In the genomic region with DNA sequence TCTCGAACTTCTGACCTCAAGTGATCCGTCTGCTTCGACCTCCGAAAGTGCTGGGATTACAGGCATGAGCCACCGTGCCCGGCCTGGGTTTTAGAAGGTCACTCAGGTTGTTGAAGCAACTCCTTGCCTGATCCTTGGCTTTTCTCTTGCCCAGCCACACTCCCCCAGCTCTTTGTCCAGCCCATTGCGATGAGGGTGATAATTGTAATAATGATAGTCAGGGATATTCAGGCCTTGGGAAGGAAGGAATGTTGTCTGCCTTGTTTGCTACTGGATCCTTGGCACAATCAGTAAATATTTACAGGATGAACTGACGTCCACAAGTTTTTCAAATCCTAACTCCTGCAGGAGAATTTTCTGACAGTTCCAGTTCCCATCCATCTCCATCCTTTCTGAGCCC, we compare ENCODE assay signal across 14 cellular contexts. TPM values are rescaled to one million over a fixed set of nuclear protein-coding genes. Genes with fewer than 3 reads are reported as not detected.
DNase-seq lines count a peak whose midpoint lies in the region; ATAC-seq and TF ChIP-seq lines count a peak whose summit lies in the region.
"Had no signal": no experiment of that assay in that cellular context is flagged by ENCODE, and none has a peak within 500 bp of the region (broad histone marks: within the 10 kb centered on the region; RNA-seq: fewer than 3 reads in every experiment).

No MANE protein-coding gene starts in this region.

- no peak overlapping the region for H3K4me3 ChIP-seq in Caco-2 (ENCODE audit: low read depth, low read length)
- no peak overlapping the region for H3K4me3 ChIP-seq in HEK293 (ENCODE audit: low read depth, low read length)
- H3K4me3 ChIP-seq in aorta (ENCODE audit: low read length in 2 of 2): no peak overlapping the region
- H3K4me3 ChIP-seq: adrenal gland, sigmoid colon had no signal

- peaks cover 57% of the 10 kb centered on the region for H3K36me3 Mint-ChIP-seq in Caco-2 (ENCODE audit: insufficient read depth, unreplicated experiment)
- H3K36me3 Mint-ChIP-seq in activated T-helper 17 cell treated with anti-CD3 and anti-CD28 coated beads, Interleukin-2, amount 50 U/mL, for 72 hours (ENCODE audit: low read depth): peaks cover 25% of the 10 kb centered on the region
- H3K36me3 Mint-ChIP-seq in natural killer cell treated with Interleukin-12 subunit alpha and Interleukin-12 subunit beta and Interleukin-15 and Interleukin-18, amount 100 ng/mL, for 72 hours: no peaks in the 10 kb centered on the region

- 89 to 90% methylated on average over 8 of the region's 8 CpGs for WGBS in aorta, 2 donors

- CTCF ChIA-PET in Caco-2 (lab: Charles Lee): no interaction called here
- CTCF ChIA-PET in HEK293 (lab: Yijun Ruan, JAX): interaction anchor here (0.7 to 1.4 kb wide), 4 partner anchors 32 to 339 kb away, joined by 3 to 5 read pairs (median 4); a partner anchor contains a TSS

- H3K36me3 ChIP-seq in Caco-2 (ENCODE audit: control insufficient read depth, insufficient read depth, low read length) (no peaks in the 10 kb centered on the region; the same call in 1 of the 2 replicates), HEK293 (ENCODE audit: control insufficient read depth in 2 of 2, insufficient read depth in 1 of 2, low read length in 2 of 2) (peaks cover 7 to 50% of the 10 kb centered on the region in 2 experiments; a peak in 2 of 3 replicates), aorta (ENCODE audit: control insufficient read depth in 1 of 2, insufficient read depth in 2 of 2, low read length in 1 of 2) (no peaks in the 10 kb centered on the region)
- H3K36me3 ChIP-seq: adrenal gland had no signal

- no peaks in the 10 kb centered on the region for H3K9me3 ChIP-seq in Caco-2
- no peaks in the 10 kb centered on the region for H3K9me3 ChIP-seq in HEK293 (ENCODE audit: control insufficient read depth, insufficient read depth, low read depth, low read length)
- H3K9me3 ChIP-seq in aorta (ENCODE audit: control insufficient read depth, low read length): no peaks in the 10 kb centered on the region
- H3K9me3 ChIP-seq: adrenal gland, sigmoid colon, SK-N-SH, suprapubic skin had no signal

- H3K4me1 Mint-ChIP-seq in Caco-2 (ENCODE audit: low read depth, unreplicated experiment): peaks cover 6% of the 10 kb centered on the region
- peaks cover 12% of the 10 kb centered on the region for H3K4me1 Mint-ChIP-seq in activated T-helper 17 cell treated with anti-CD3 and anti-CD28 coated beads, Interleukin-2, amount 50 U/mL, for 72 hours
- peaks cover 18 to 32% of the 10 kb centered on the region in 2 donors for H3K4me1 Mint-ChIP-seq in natural killer cell treated with Interleukin-12 subunit alpha and Interleukin-12 subunit beta and Interleukin-15 and Interleukin-18, amount 100 ng/mL, for 72 hours (ENCODE audit: low read depth in 2 of 2)

- no peak for DNase-seq in Caco-2
- no peak for DNase-seq in natural killer cell treated with Interleukin-12 subunit alpha and Interleukin-12 subunit beta and Interleukin-15 and Interleukin-18, amount 100 ng/mL, for 72 hours (ENCODE audit: low spot score)
- DNase-seq in NCI-H2227 treated with DMSO at 0.1 percent for 48 hours (lab: John Stamatoyannopoulos, UW): no peak
- DNase-seq in aorta: no peak
- no peak for DNase-seq in SHP77 (lab: John Stamatoyannopoulos, UW)
- DNase-seq: adrenal gland; Kasumi-1; NCI-H2081 treated with DMSO at 0.1 percent for 48 hours; NK-92 treated with Interleukin-12 subunit alpha and Interleukin-12 subunit beta, amount 100 ng/mL, for 24 hours; sigmoid colon; SK-N-SH had no signal

- BruUV-seq in Caco-2 (replicated peaks; lab: Mats Ljungman, UMichigan): no TSS peak

- no peak overlapping the region for H3K27ac Mint-ChIP-seq in Caco-2 (ENCODE audit: unreplicated experiment)
- no peak overlapping the region for H3K27ac Mint-ChIP-seq in activated T-helper 17 cell treated with anti-CD3 and anti-CD28 coated beads, Interleukin-2, amount 50 U/mL, for 72 hours
- no peak overlapping the region for H3K27ac Mint-ChIP-seq in natural killer cell treated with Interleukin-12 subunit alpha and Interleukin-12 subunit beta and Interleukin-15 and Interleukin-18, amount 100 ng/mL, for 72 hours

- intact Hi-C loops in Caco-2 (cut with micrococcal nuclease; ENCODE audit: unreplicated experiment) (no loop called here), aorta (cut with DNase I) (no loop called here)

- no peaks in the 10 kb centered on the region for H3K9me3 Mint-ChIP-seq in Caco-2 (ENCODE audit: unreplicated experiment)
- no peaks in the 10 kb centered on the region for H3K9me3 Mint-ChIP-seq in activated T-helper 17 cell treated with anti-CD3 and anti-CD28 coated beads, Interleukin-2, amount 50 U/mL, for 72 hours
- no peaks in the 10 kb centered on the region for H3K9me3 Mint-ChIP-seq in natural killer cell treated with Interleukin-12 subunit alpha and Interleukin-12 subunit beta and Interleukin-15 and Interleukin-18, amount 100 ng/mL, for 72 hours

- H3K4me1 ChIP-seq in Caco-2 (peaks cover 3% of the 10 kb centered on the region), HEK293 (ENCODE audit: control insufficient read depth, insufficient read depth, low read length) (0 out of 2 replicates have a peak, but pooled peaks cover 2% of the 10 kb centered on the region), aorta (ENCODE audit: control insufficient read depth in 1 of 2, insufficient read depth in 2 of 2, low read length in 2 of 2) (no peaks in the 10 kb centered on the region)

- H3K27ac ChIP-seq in HEK293 (ENCODE audit: extremely low read depth, low read depth, low read length) (no peak overlapping the region), aorta (ENCODE audit: low read depth in 1 of 2, low read length in 2 of 2) (no peak overlapping the region)
- H3K27ac ChIP-seq: adrenal gland, sigmoid colon, suprapubic skin had no signal

- H3K27me3 ChIP-seq in Caco-2 (replicated peaks; ENCODE audit: control insufficient read depth, insufficient read depth, low read length) (no peaks in the 10 kb centered on the region), aorta (ENCODE audit: control insufficient read depth in 1 of 2, insufficient read depth in 2 of 2, low read length in 1 of 2) (no peaks in the 10 kb centered on the region)
- H3K27me3 ChIP-seq: adrenal gland, sigmoid colon, suprapubic skin had no signal

- peak overlapping the region; percentile 87 for H3K4me3 Mint-ChIP-seq in Caco-2 (ENCODE audit: unreplicated experiment)
- peak overlapping the region; percentile 85 for H3K4me3 Mint-ChIP-seq in activated T-helper 17 cell treated with anti-CD3 and anti-CD28 coated beads, Interleukin-2, amount 50 U/mL, for 72 hours
- peak overlapping the region; percentile 93 for H3K4me3 Mint-ChIP-seq in natural killer cell treated with Interleukin-12 subunit alpha and Interleukin-12 subunit beta and Interleukin-15 and Interleukin-18, amount 100 ng/mL, for 72 hours

- TF ChIP-seq CTCF in Caco-2 (IDR thresholded peaks at IDR 0.05; ENCODE audit: insufficient read depth in 1 of 2, low read depth in 1 of 2, low read length in 1 of 2, severe bottlenecking in 1 of 2, unreplicated experiment in 1 of 2) (no peak), HEK293 (tag by site-specific recombination; IDR thresholded peaks at IDR 0.05) (no peak)

- H3K27me3 Mint-ChIP-seq in Caco-2 (ENCODE audit: insufficient read depth, unreplicated experiment): no peaks in the 10 kb centered on the region
- H3K27me3 Mint-ChIP-seq in activated T-helper 17 cell treated with anti-CD3 and anti-CD28 coated beads, Interleukin-2, amount 50 U/mL, for 72 hours: no peaks in the 10 kb centered on the region
- H3K27me3 Mint-ChIP-seq in natural killer cell treated with Interleukin-12 subunit alpha and Interleukin-12 subunit beta and Interleukin-15 and Interleukin-18, amount 100 ng/mL, for 72 hours: no peaks in the 10 kb centered on the region

- POLR2A ChIA-PET in Caco-2 (lab: Charles Lee): no interaction called here
- POLR2A ChIA-PET in HEK293 (lab: Yijun Ruan, JAX): no interaction called here

- no peak for ATAC-seq in activated T-helper 17 cell treated with anti-CD3 and anti-CD28 coated beads, Interleukin-2, amount 50 U/mL, for 72 hours (replicated peaks)
- ATAC-seq in natural killer cell treated with Interleukin-12 subunit alpha and Interleukin-12 subunit beta and Interleukin-15 and Interleukin-18, amount 100 ng/mL, for 72 hours: no peak
- ATAC-seq in aorta (ENCODE audit: low FRiP score): no peak

RNA-seq across cellular contexts. Expression of a gene that starts 1.8 kb away (rescaled TPM):
- total RNA-seq in Caco-2 (2022) (118 and 119 TPM in 2 replicates), aorta (10 to 100 TPM; 26.4 to 33.2 TPM)
- total RNA-seq in activated T-helper 17 cell treated with anti-CD3 and anti-CD28 coated beads, Interleukin-2, amount 50 U/mL, for 72 hours: 100 to 1,000 TPM in 1 of 2 donors, 10 to 100 TPM in 1; 70.4 to 156 TPM
- 100 to 1,000 TPM; 105 to 224 TPM for total RNA-seq in natural killer cell treated with Interleukin-12 subunit alpha and Interleukin-12 subunit beta and Interleukin-15 and Interleukin-18, amount 100 ng/mL, for 72 hours
- 10 to 100 TPM in 1 of 2 donors, 1 to 10 TPM in 1; 9.3 to 55.4 TPM for polyA plus RNA-seq in aorta

RNA-seq across cellular contexts. Expression of a gene that starts 4.0 kb away (rescaled TPM):
- total RNA-seq in Caco-2 (2022): 90.1 TPM in 2 replicates
- 10 to 100 TPM; 39.5 to 77.0 TPM for total RNA-seq in activated T-helper 17 cell treated with anti-CD3 and anti-CD28 coated beads, Interleukin-2, amount 50 U/mL, for 72 hours
- total RNA-seq in natural killer cell treated with Interleukin-12 subunit alpha and Interleukin-12 subunit beta and Interleukin-15 and Interleukin-18, amount 100 ng/mL, for 72 hours: 100 to 1,000 TPM in 1 of 2 donors, 10 to 100 TPM in 1; 61.1 to 107 TPM
- total RNA-seq in aorta: 10 to 100 TPM; 31.5 to 32.9 TPM
- 10 to 100 TPM; 30.6 to 55.1 TPM for polyA plus RNA-seq in aorta

RNA-seq across cellular contexts. Expression of a gene that starts 32.6 kb away (rescaled TPM):
- total RNA-seq in Caco-2 (2022): 3.6 and 3.7 TPM in 2 replicates
- 1 to 10 TPM in 1 of 2 donors, under 1 TPM in 1; 0.65 to 1.7 TPM for total RNA-seq in activated T-helper 17 cell treated with anti-CD3 and anti-CD28 coated beads, Interleukin-2, amount 50 U/mL, for 72 hours
- total RNA-seq in natural killer cell treated with Interleukin-12 subunit alpha and Interleukin-12 subunit beta and Interleukin-15 and Interleukin-18, amount 100 ng/mL, for 72 hours: 1 to 10 TPM in 1 of 2 donors, under 1 TPM in 1; 0.89 to 2.9 TPM
- total RNA-seq in aorta: 1 to 10 TPM; 3.4 to 6.1 TPM
- 1 to 10 TPM in 1 of 2 donors, under 1 TPM in 1; 0.38 to 4.4 TPM for polyA plus RNA-seq in aorta

RNA-seq across cellular contexts. Expression of a gene that starts 47.3 kb away (rescaled TPM):
- 33.2 and 35.0 TPM in 2 replicates for total RNA-seq in Caco-2 (2022)
- 10 to 100 TPM; 13.4 to 47.8 TPM for total RNA-seq in activated T-helper 17 cell treated with anti-CD3 and anti-CD28 coated beads, Interleukin-2, amount 50 U/mL, for 72 hours
- total RNA-seq in natural killer cell treated with Interleukin-12 subunit alpha and Interleukin-12 subunit beta and Interleukin-15 and Interleukin-18, amount 100 ng/mL, for 72 hours: 10 to 100 TPM; 30.5 to 91.6 TPM
- total RNA-seq in aorta: 10 to 100 TPM; 13.6 to 14.1 TPM
- polyA plus RNA-seq in aorta: 10 to 100 TPM in 1 of 2 donors, 1 to 10 TPM in 1; 6.0 to 19.6 TPM

RNA-seq across cellular contexts. Expression of a gene that starts 54.2 kb away (rescaled TPM):
- total RNA-seq in Caco-2 (2022) (4.7 and 6.2 TPM in 2 replicates), aorta (1 to 10 TPM; 8.1 to 9.5 TPM)
- 1 to 10 TPM; 1.3 to 4.5 TPM for total RNA-seq in activated T-helper 17 cell treated with anti-CD3 and anti-CD28 coated beads, Interleukin-2, amount 50 U/mL, for 72 hours
- total RNA-seq in natural killer cell treated with Interleukin-12 subunit alpha and Interleukin-12 subunit beta and Interleukin-15 and Interleukin-18, amount 100 ng/mL, for 72 hours: 1 to 10 TPM; 2.6 to 3.0 TPM
- polyA plus RNA-seq in aorta: 1 to 10 TPM; 1.8 to 2.1 TPM
